ENCODE assay signal across 9 cellular contexts in genomic region chr1:27634982-27635362, GRCh38. TPM values are rescaled to one million over a fixed set of nuclear protein-coding genes. Genes with fewer than 3 reads are reported as not detected.
DNase-seq lines count a peak whose midpoint lies in the region; ATAC-seq, FAIRE-seq and TF ChIP-seq lines count a peak whose summit lies in the region.
"Had no signal": no experiment of that assay in that cellular context is flagged by ENCODE, and none has a peak within 500 bp of the region (broad histone marks: within the 10 kb centered on the region; RNA-seq: fewer than 3 reads in every experiment).

FGR (minus strand) TSS chr1:27635185; CDS start chr1:27623916, 11,269 bp downstream.

- WGBS in ectodermal cell, 2 experiments = 76 to 79% methylated on average over 26 to 28 of the region's 28 CpGs

- no peak within 1 kb of the TSS for H3K9ac ChIP-seq in PC-3 (ENCODE audit: low read length)

- no peak for TF ChIP-seq CTCF in mucosa of descending colon (IDR thresholded peaks at IDR 0.05)
- no peak for TF ChIP-seq CTCF in uterus (IDR thresholded peaks at IDR 0.05)
- TF ChIP-seq CTCF in PC-3 (conservative IDR thresholded peaks at IDR 0.05; ENCODE audit: low read depth, low read length) = no peak

- no peaks in the 10 kb centered on the region for H3K9me2 ChIP-seq in PC-3 (replicated peaks; ENCODE audit: low read length)

- H3K27ac Mint-ChIP-seq in activated naive CD4-positive, alpha-beta T cell treated with anti-CD3 and anti-CD28 coated beads, Interleukin-2, amount 10 ng/mL, durations not matched to agents 7 days and 5 days = no peak within 1 kb of the TSS
- H3K27ac Mint-ChIP-seq in activated naive CD4-positive, alpha-beta T cell treated with anti-CD3 and anti-CD28 coated beads, Interleukin-2, amount 50 U/mL, for 72 hours = peak within 1 kb of the TSS in 1 of 2 donors; percentile 4

- H3K9me3 Mint-ChIP-seq in activated naive CD4-positive, alpha-beta T cell treated with anti-CD3 and anti-CD28 coated beads, Interleukin-2, amount 10 ng/mL, durations not matched to agents 7 days and 5 days = no peaks in the 10 kb centered on the region
- no peaks in the 10 kb centered on the region for H3K9me3 Mint-ChIP-seq in activated naive CD4-positive, alpha-beta T cell treated with anti-CD3 and anti-CD28 coated beads, Interleukin-2, amount 50 U/mL, for 72 hours

- no peaks in the 10 kb centered on the region for H3K4me1 ChIP-seq in ectodermal cell (ENCODE audit: control insufficient read depth, insufficient read depth, low read length)
- H3K4me1 ChIP-seq in mucosa of descending colon (ENCODE audit: low read depth) = peaks cover 4% of the 10 kb centered on the region
- peaks cover 0 to 6% of the 10 kb centered on the region in 2 donors for H3K4me1 ChIP-seq in uterus
- H3K4me1 ChIP-seq in PC-3 (ENCODE audit: insufficient read depth, low read length) = no peaks in the 10 kb centered on the region

- no peaks in the 10 kb centered on the region for H4K20me1 ChIP-seq in PC-3 (ENCODE audit: low read length)

- POLR2A ChIA-PET in PC-3 (lab: Charles Lee; ENCODE audit: unreplicated experiment) = no interaction called here

- H3K4me2 ChIP-seq in PC-3 (ENCODE audit: low read length) = no peak within 1 kb of the TSS

- no peak for FAIRE-seq in frontal cortex (lab: Jason Lieb, UNC)

- H3F3A ChIP-seq in PC-3 (ENCODE audit: low read length, unreplicated experiment) = no peaks in the 10 kb centered on the region

- H3K27me3 ChIP-seq in ectodermal cell (ENCODE audit: control insufficient read depth, insufficient read depth, low read length, poor library complexity, severe bottlenecking) = peaks cover 37% of the 10 kb centered on the region
- H3K27me3 ChIP-seq in uterus = peaks cover 0 to 3% of the 10 kb centered on the region in 2 donors
- no peaks in the 10 kb centered on the region for H3K27me3 ChIP-seq in PC-3 (ENCODE audit: low read length)

- no peak for ATAC-seq in activated naive CD4-positive, alpha-beta T cell treated with anti-CD3 and anti-CD28 coated beads, Interleukin-2, amount 50 U/mL, for 72 hours
- ATAC-seq in mucosa of descending colon (peak; percentile 19), PC-3 (no peak)

- TF ChIP-seq POLR2A in uterus (IDR thresholded peaks at IDR 0.05) = no peak

- H3K9me3 ChIP-seq in ectodermal cell (ENCODE audit: control insufficient read depth, low read length) (no peaks in the 10 kb centered on the region), mucosa of descending colon (no peaks in the 10 kb centered on the region), uterus (no peaks in the 10 kb centered on the region), PC-3 (ENCODE audit: low read length) (no peaks in the 10 kb centered on the region)

- no TSS peak for BruUV-seq in PC-3 (replicated peaks; lab: Mats Ljungman, UMichigan)

- H3K36me3 Mint-ChIP-seq in activated naive CD4-positive, alpha-beta T cell treated with anti-CD3 and anti-CD28 coated beads, Interleukin-2, amount 10 ng/mL, durations not matched to agents 7 days and 5 days = no peaks in the 10 kb centered on the region
- H3K36me3 Mint-ChIP-seq in activated naive CD4-positive, alpha-beta T cell treated with anti-CD3 and anti-CD28 coated beads, Interleukin-2, amount 50 U/mL, for 72 hours = no peaks in the 10 kb centered on the region

- H3K4me3 ChIP-seq in ectodermal cell (ENCODE audit: insufficient read depth, low read depth, low read length) (peak within 1 kb of the TSS; percentile 33), mucosa of descending colon (no peak within 1 kb of the TSS), uterus (peak within 1 kb of the TSS; percentile 24 to 27), PC-3 (ENCODE audit: low read length) (no peak within 1 kb of the TSS)

- H3K79me2 ChIP-seq in PC-3 (ENCODE audit: low read length) = no peaks in the 10 kb centered on the region

- H3K4me1 Mint-ChIP-seq in activated naive CD4-positive, alpha-beta T cell treated with anti-CD3 and anti-CD28 coated beads, Interleukin-2, amount 10 ng/mL, durations not matched to agents 7 days and 5 days = peaks cover 68% of the 10 kb centered on the region

- no peak within 1 kb of the TSS for H2AFZ ChIP-seq in PC-3 (ENCODE audit: low read length)

- H3K4me3 Mint-ChIP-seq in activated naive CD4-positive, alpha-beta T cell treated with anti-CD3 and anti-CD28 coated beads, Interleukin-2, amount 10 ng/mL, durations not matched to agents 7 days and 5 days = peak within 1 kb of the TSS; percentile 58

- DNase-seq in activated naive CD4-positive, alpha-beta T cell treated with anti-CD3 and anti-CD28 coated beads, Interleukin-2, amount 10 ng/mL, durations not matched to agents 7 days and 5 days = no peak
- no peak for DNase-seq in activated naive CD4-positive, alpha-beta T cell treated with anti-CD3 and anti-CD28 coated beads, Interleukin-2, amount 50 U/mL, for 72 hours (ENCODE audit: low spot score in 2 of 2)
- DNase-seq in mucosa of descending colon (peak in 1 of 3 donors; percentile 75), uterus (no peak), MV-4-11 (lab: John Stamatoyannopoulos, UW) (no peak), frontal cortex (ENCODE audit: low spot score in 2 of 2) (no peak), PC-3 (no peak)

- intact Hi-C loops in mucosa of descending colon (cut with DNase I, micrococcal nuclease) = no loop called here
- intact Hi-C loops in uterus (cut with DNase I; ENCODE audit: low total_unique reads) = no loop called here
- intact Hi-C loops in PC-3 (cut with micrococcal nuclease) = no loop called here

- H3K36me3 ChIP-seq in ectodermal cell (ENCODE audit: control insufficient read depth, insufficient read depth, low read length) (no peaks in the 10 kb centered on the region), mucosa of descending colon (ENCODE audit: low read depth) (no peaks in the 10 kb centered on the region), uterus (no peaks in the 10 kb centered on the region), PC-3 (ENCODE audit: low read depth, low read length) (no peaks in the 10 kb centered on the region)

- CTCF ChIA-PET in activated naive CD4-positive, alpha-beta T cell treated with anti-CD3 and anti-CD28 coated beads, Interleukin-2, amount 10 ng/mL, durations not matched to agents 7 days and 5 days (lab: Charles Lee) = no interaction called here
- CTCF ChIA-PET in PC-3 (lab: Charles Lee) = no interaction called here

- H3K27ac ChIP-seq in ectodermal cell (ENCODE audit: insufficient read depth, low read depth, low read length, poor library complexity, severe bottlenecking) = no peak within 1 kb of the TSS
- H3K27ac ChIP-seq in uterus = peak within 1 kb of the TSS; percentile 63 to 67
- no peak within 1 kb of the TSS for H3K27ac ChIP-seq in PC-3 (ENCODE audit: low read length)

- peaks cover 40% of the 10 kb centered on the region for H3K27me3 Mint-ChIP-seq in activated naive CD4-positive, alpha-beta T cell treated with anti-CD3 and anti-CD28 coated beads, Interleukin-2, amount 10 ng/mL, durations not matched to agents 7 days and 5 days

RNA-seq across cellular contexts. Expression of gene FGR, which starts in this region (rescaled TPM):
- total RNA-seq in activated naive CD4-positive, alpha-beta T cell treated with anti-CD3 and anti-CD28 coated beads, Interleukin-2, amount 50 U/mL, for 72 hours = under 1 TPM; 0.29 to 0.68 TPM
- polyA plus RNA-seq in ectodermal cell (2013, experiment 1 of 4) = not detected
- not detected for polyA plus RNA-seq in ectodermal cell (2013, experiment 2 of 4)
- polyA plus RNA-seq in ectodermal cell (2013, experiment 3 of 4) = not detected
- polyA plus RNA-seq in ectodermal cell (2013, experiment 4 of 4) = not detected
- total RNA-seq in mucosa of descending colon (1 to 10 TPM; 2.3 to 5.7 (median 5.3) TPM), uterus (10 to 100 TPM in 3 of 4 donors, 1 to 10 TPM in 1; 3.0 to 35.9 (median 18.8) TPM), frontal cortex (0.41 TPM), PC-3 (2014; rRNA removed) (not detected in 2 replicates)
- total RNA-seq: glomerular endothelial cell had no signal

Comparison
In these comparisons a context has a peak if more than half of its experiments do, and no peak if none do; other contexts are left out.
1. H3K27ac ChIP-seq: peak in uterus (2 of 2); none in ectodermal cell (single experiment) and PC-3 (single experiment).
2. H3K4me3 ChIP-seq: peak in ectodermal cell (single experiment) and uterus (2 of 2); none in mucosa of descending colon (single experiment) and PC-3 (single experiment).